ENCODE assay signal across 29 cellular contexts in genomic region chr20:22932236-22932635, GRCh38.
"Had no signal": no experiment of that assay in that cellular context is flagged by ENCODE, and none has a peak within 500 bp of the region (broad histone marks: within the 10 kb centered on the region; RNA-seq: fewer than 3 reads in every experiment).

No MANE protein-coding gene starts in this region.

- H3K36me3 ChIP-seq: adrenal gland, brain microvascular endothelial cell, breast epithelium had no signal

- H3K4me1 ChIP-seq: adrenal gland, breast epithelium had no signal

- H3K9me3 ChIP-seq: adrenal gland, body of pancreas, breast epithelium had no signal

- DNase-seq: activated B cell treated with CpG ODN at 0.5 μM for 24 hours; activated CD4-positive, alpha-beta memory T cell treated with anti-CD3 and anti-CD28 coated beads for 36 hours; activated CD4-positive, alpha-beta T cell treated with anti-CD3 and anti-CD28 coated beads for 4 hours; activated CD4-positive, alpha-beta T cell treated with anti-CD3 and anti-CD28 coated beads, Interleukin-2, amount 50 U/mL, for 1 hour; activated CD4-positive, alpha-beta T cell treated with anti-CD3 and anti-CD28 coated beads, Interleukin-2, amount 50 U/mL, for 4 hours; activated CD4-positive, CD25-positive, alpha-beta regulatory T cell treated with anti-CD3 and anti-CD28 coated beads, Interleukin-2, amount 50 U/mL, for 72 hours; activated CD8-positive, alpha-beta memory T cell treated with anti-CD3 and anti-CD28 coated beads, Interleukin-2, amount 50 U/mL, for 4 hours; activated CD8-positive, alpha-beta T cell treated with anti-CD3 and anti-CD28 coated beads for 36 hours; activated effector memory CD4-positive, alpha-beta T cell treated with anti-CD3 and anti-CD28 coated beads, Interleukin-2, amount 50 U/mL, for 16 hours; activated gamma-delta T cell treated with Interleukin-2 at 50 U/mL for 16 hours; activated naive CD4-positive, alpha-beta T cell; activated naive CD4-positive, alpha-beta T cell treated with anti-CD3 and anti-CD28 coated beads for 36 hours; activated naive CD4-positive, alpha-beta T cell treated with anti-CD3 and anti-CD28 coated beads, Interleukin-2, amount 50 U/mL, for 16 hours; activated naive CD8-positive, alpha-beta T cell treated with anti-CD3 and anti-CD28 coated beads for 36 hours; activated T-cell treated with anti-CD3 and anti-CD28 coated beads for 4 hours; activated T-cell treated with anti-CD3 and anti-CD28 coated beads, Interleukin-2, amount 50 U/mL, for 1 hour; activated T-cell treated with anti-CD3 and anti-CD28 coated beads, Interleukin-2, amount 50 U/mL, for 4 hours; activated T-cell treated with anti-CD3 and anti-CD28 coated beads, Interleukin-2, amount 50 U/mL, for 72 hours; adrenal gland; amniotic stem cell; aorta; brain microvascular endothelial cell; central memory CD4-positive, alpha-beta T cell; T-helper 1 cell; T-helper 2 cell; T-helper 9 cell had no signal

- H3K27me3 ChIP-seq: body of pancreas, brain microvascular endothelial cell, breast epithelium had no signal

- H3K27ac ChIP-seq: adrenal gland, body of pancreas, brain microvascular endothelial cell, breast epithelium, VCaP had no signal

- H3K4me3 ChIP-seq: adrenal gland, body of pancreas, breast epithelium had no signal
